ENCODE assay signal across 8 cellular contexts in the genomic region with DNA sequence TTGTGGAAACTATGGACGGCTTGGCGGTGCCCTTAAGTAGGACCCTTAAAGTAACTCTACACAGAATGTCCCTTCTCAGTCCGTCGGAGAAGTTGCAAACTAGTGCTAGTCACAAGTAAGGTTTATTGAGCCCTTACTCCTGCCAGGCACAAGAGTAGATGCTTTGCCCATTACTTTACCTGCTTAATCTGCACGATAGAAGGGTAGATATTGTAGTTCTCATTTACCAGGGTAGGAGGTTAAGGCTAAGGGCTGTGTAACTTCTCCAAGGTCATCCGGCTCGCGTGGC. TPM values are rescaled to one million over a fixed set of nuclear protein-coding genes. Genes with fewer than 3 reads are reported as not detected.
DNase-seq lines count a peak whose midpoint lies in the region; ATAC-seq, FAIRE-seq and TF ChIP-seq lines count a peak whose summit lies in the region.

No MANE protein-coding gene starts in this region.

- no peaks in the 10 kb centered on the region for H3K79me2 ChIP-seq in keratinocyte (ENCODE audit: control insufficient read depth, insufficient read depth, low read length)

- peak overlapping the region; percentile 46 for H3K9ac ChIP-seq in keratinocyte (ENCODE audit: control insufficient read depth, extremely low read depth, insufficient read depth, low read length)

- no peak for TF ChIP-seq POLR2A in GM18505 (IDR thresholded peaks at IDR 0.05; ENCODE audit: borderline replicate concordance, extremely low read depth, insufficient read depth, insufficient read length)

- FAIRE-seq in keratinocyte (lab: Jason Lieb, UNC), result no peak

- H3K27ac Mint-ChIP-seq in activated T-cell treated with anti-CD3 and anti-CD28 coated beads, Interleukin-2, amount 50 U/mL, for 72 hours, result no peak overlapping the region
- no peak overlapping the region for H3K27ac Mint-ChIP-seq in activated T-helper 17 cell treated with anti-CD3 and anti-CD28 coated beads, Interleukin-2, amount 50 U/mL, for 72 hours

- H3K4me3 ChIP-seq in keratinocyte (ENCODE audit: control insufficient read depth in 2 of 3, extremely low read depth in 1 of 3, insufficient read depth in 2 of 3, low read depth in 1 of 3, low read length in 3 of 3), result peak overlapping the region; percentile 54 to 75 (median 72)
- peak overlapping the region; percentile 90 to 94 for H3K4me3 ChIP-seq in tibial artery

- H3K4me3 Mint-ChIP-seq in activated T-cell treated with anti-CD3 and anti-CD28 coated beads, Interleukin-2, amount 50 U/mL, for 72 hours, result peak overlapping the region; percentile 81 to 89
- peak overlapping the region; percentile 69 for H3K4me3 Mint-ChIP-seq in activated T-helper 17 cell treated with anti-CD3 and anti-CD28 coated beads, Interleukin-2, amount 50 U/mL, for 72 hours

- intact Hi-C loops in tibial artery (cut with DNase I; ENCODE audit: low total_unique reads), result no loop called here

- no peaks in the 10 kb centered on the region for H3K9me3 Mint-ChIP-seq in activated T-cell treated with anti-CD3 and anti-CD28 coated beads, Interleukin-2, amount 50 U/mL, for 72 hours
- no peaks in the 10 kb centered on the region for H3K9me3 Mint-ChIP-seq in activated T-helper 17 cell treated with anti-CD3 and anti-CD28 coated beads, Interleukin-2, amount 50 U/mL, for 72 hours

- ATAC-seq in activated T-cell treated with anti-CD3 and anti-CD28 coated beads, Interleukin-2, amount 50 U/mL, for 72 hours (replicated peaks in 1 of 2), result peak in 1 of 2 donors; percentile 16
- no peak for ATAC-seq in activated T-helper 17 cell treated with anti-CD3 and anti-CD28 coated beads, Interleukin-2, amount 50 U/mL, for 72 hours (replicated peaks)
- no peak for ATAC-seq in HG02571 (IDR thresholded peaks at IDR 0.05; ENCODE audit: unreplicated experiment)
- ATAC-seq in GM21390 (IDR thresholded peaks at IDR 0.05; ENCODE audit: unreplicated experiment), result no peak
- ATAC-seq in GM18505 (IDR thresholded peaks at IDR 0.05; ENCODE audit: unreplicated experiment), result no peak

- H3K9me3 ChIP-seq in keratinocyte (ENCODE audit: control insufficient read depth, low read depth, low read length) (no peaks in the 10 kb centered on the region), tibial artery (no peaks in the 10 kb centered on the region)

- no peak for DNase-seq in activated T-cell treated with anti-CD3 and anti-CD28 coated beads, Interleukin-2, amount 50 U/mL, for 72 hours
- DNase-seq in activated T-cell treated with anti-CD3 and anti-CD28 coated beads for 4 hours (no peak), keratinocyte (ENCODE audit: low read depth, low spot score) (no peak), tibial artery (no peak)

- H3K27me3 ChIP-seq in keratinocyte (ENCODE audit: control insufficient read depth, extremely low read depth, insufficient read depth, low read length) (peaks cover 18% of the 10 kb centered on the region), tibial artery (no peaks in the 10 kb centered on the region)

- H2AFZ ChIP-seq in keratinocyte (ENCODE audit: control insufficient read depth, low read length), result peak overlapping the region; percentile 92

- peak overlapping the region; percentile 81 for H3K4me2 ChIP-seq in keratinocyte (ENCODE audit: control insufficient read depth, extremely low read depth, insufficient read depth, low read depth, low read length)

- no peaks in the 10 kb centered on the region for H4K20me1 ChIP-seq in keratinocyte (ENCODE audit: control insufficient read depth, extremely low read depth, insufficient read depth, low read length)

- H3K27ac ChIP-seq in keratinocyte (ENCODE audit: control insufficient read depth, insufficient read depth, low read length) (no peak overlapping the region), tibial artery (peak overlapping the region; percentile 73 to 75)

- H3K4me1 ChIP-seq in keratinocyte (ENCODE audit: control insufficient read depth, extremely low read depth, insufficient read depth, low read length) (peaks cover 7% of the 10 kb centered on the region), tibial artery (peaks cover 0 to 16% (median 10%) of the 10 kb centered on the region in 4 donors)

- H3K36me3 Mint-ChIP-seq in activated T-cell treated with anti-CD3 and anti-CD28 coated beads, Interleukin-2, amount 50 U/mL, for 72 hours (ENCODE audit: insufficient read depth in 2 of 2), result no peaks in the 10 kb centered on the region
- no peaks in the 10 kb centered on the region for H3K36me3 Mint-ChIP-seq in activated T-helper 17 cell treated with anti-CD3 and anti-CD28 coated beads, Interleukin-2, amount 50 U/mL, for 72 hours (ENCODE audit: low read depth)

- peaks cover 71% of the 10 kb centered on the region for H3K27me3 Mint-ChIP-seq in activated T-cell treated with anti-CD3 and anti-CD28 coated beads, Interleukin-2, amount 50 U/mL, for 72 hours (ENCODE audit: low read depth)
- peaks cover 41% of the 10 kb centered on the region for H3K27me3 Mint-ChIP-seq in activated T-helper 17 cell treated with anti-CD3 and anti-CD28 coated beads, Interleukin-2, amount 50 U/mL, for 72 hours

- H3K4me1 Mint-ChIP-seq in activated T-cell treated with anti-CD3 and anti-CD28 coated beads, Interleukin-2, amount 50 U/mL, for 72 hours (ENCODE audit: low read depth), result peaks cover 22% of the 10 kb centered on the region
- H3K4me1 Mint-ChIP-seq in activated T-helper 17 cell treated with anti-CD3 and anti-CD28 coated beads, Interleukin-2, amount 50 U/mL, for 72 hours, result no peaks in the 10 kb centered on the region

- TF ChIP-seq CTCF in keratinocyte (optimal IDR thresholded peaks at IDR 0.05 in 1 of 3, IDR thresholded peaks at IDR 0.05 in 1 of 3, conservative IDR thresholded peaks at IDR 0.05 in 1 of 3; ENCODE audit: extremely low read depth in 1 of 3, insufficient read depth in 2 of 3, low read length in 3 of 3) (no peak), tibial artery (IDR thresholded peaks at IDR 0.05) (no peak)

- H3K9me1 ChIP-seq in keratinocyte (ENCODE audit: control insufficient read depth, extremely low read depth, insufficient read depth, low read length), result no peaks in the 10 kb centered on the region

- dilution Hi-C loops in keratinocyte (cut with MboI; ENCODE audit: extremely low pct_ligation_motif_present, low sequenced_read_pairs), result no loop called here

- H3K36me3 ChIP-seq in keratinocyte (ENCODE audit: control insufficient read depth in 2 of 2, extremely low read depth in 1 of 2, insufficient read depth in 2 of 2, low read length in 2 of 2), result no peaks in the 10 kb centered on the region
- H3K36me3 ChIP-seq in tibial artery, result no peaks in the 10 kb centered on the region

RNA-seq across cellular contexts. Expression of gene ARMH4, which starts 0.5 kb away (rescaled TPM):
- total RNA-seq in activated T-cell treated with anti-CD3 and anti-CD28 coated beads, Interleukin-2, amount 50 U/mL, for 72 hours, result not detected
- not detected for total RNA-seq in activated T-helper 17 cell treated with anti-CD3 and anti-CD28 coated beads, Interleukin-2, amount 50 U/mL, for 72 hours
- polyA plus RNA-seq in keratinocyte, result 0.55 to 0.57 TPM (median 0.56 TPM) in 3 replicates
- polyA plus RNA-seq in keratinocyte (2011; ENCODE audit: low read depth), result 0.29 TPM
- polyA plus RNA-seq in keratinocyte (2011; cell fraction: cytosol; rRNA removed), result 0.15 and 0.16 TPM in 2 replicates
- 0.64 and 1.0 TPM in 2 replicates for polyA plus RNA-seq in keratinocyte (2011; cell fraction: nucleus; rRNA removed)
- 0.14 and 0.55 TPM in 2 replicates for polyA plus RNA-seq in keratinocyte (2012; ENCODE audit: low replicate concordance)
- polyA minus RNA-seq in keratinocyte, result 0.49 to 1.3 TPM (median 0.75 TPM) in 3 replicates
- polyA minus RNA-seq in keratinocyte (2011; cell fraction: cytosol; rRNA and poly(A)+ RNA removed), result not detected
- polyA minus RNA-seq in keratinocyte (2011; cell fraction: nucleus; rRNA and poly(A)+ RNA removed), result 21.2 and 24.5 TPM in 2 replicates

RNA-seq across cellular contexts. Expression of gene ACTR10, which starts 47.4 kb away (rescaled TPM):
- 10 to 100 TPM; 44.6 to 47.0 TPM for total RNA-seq in activated T-cell treated with anti-CD3 and anti-CD28 coated beads, Interleukin-2, amount 50 U/mL, for 72 hours
- 10 to 100 TPM; 33.4 to 37.0 TPM for total RNA-seq in activated T-helper 17 cell treated with anti-CD3 and anti-CD28 coated beads, Interleukin-2, amount 50 U/mL, for 72 hours
- 59.1 to 125 TPM (median 84.1 TPM) in 3 replicates for polyA plus RNA-seq in keratinocyte
- polyA plus RNA-seq in keratinocyte (2011; ENCODE audit: low read depth), result 62.2 TPM
- 59.9 and 192 TPM in 2 replicates for polyA plus RNA-seq in keratinocyte (2011; cell fraction: cytosol; rRNA removed)
- 117 and 139 TPM in 2 replicates for polyA plus RNA-seq in keratinocyte (2011; cell fraction: nucleus; rRNA removed)
- polyA plus RNA-seq in keratinocyte (2012; ENCODE audit: low replicate concordance), result 60.2 and 64.0 TPM in 2 replicates
- polyA minus RNA-seq in keratinocyte, result 5.2 to 41.9 TPM (median 27.5 TPM) in 3 replicates
- 37.6 TPM for polyA minus RNA-seq in keratinocyte (2011; cell fraction: cytosol; rRNA and poly(A)+ RNA removed)
- 17.7 and 37.9 TPM in 2 replicates for polyA minus RNA-seq in keratinocyte (2011; cell fraction: nucleus; rRNA and poly(A)+ RNA removed)
